21 cellular contexts compared by ENCODE assay signal in the genomic region with DNA sequence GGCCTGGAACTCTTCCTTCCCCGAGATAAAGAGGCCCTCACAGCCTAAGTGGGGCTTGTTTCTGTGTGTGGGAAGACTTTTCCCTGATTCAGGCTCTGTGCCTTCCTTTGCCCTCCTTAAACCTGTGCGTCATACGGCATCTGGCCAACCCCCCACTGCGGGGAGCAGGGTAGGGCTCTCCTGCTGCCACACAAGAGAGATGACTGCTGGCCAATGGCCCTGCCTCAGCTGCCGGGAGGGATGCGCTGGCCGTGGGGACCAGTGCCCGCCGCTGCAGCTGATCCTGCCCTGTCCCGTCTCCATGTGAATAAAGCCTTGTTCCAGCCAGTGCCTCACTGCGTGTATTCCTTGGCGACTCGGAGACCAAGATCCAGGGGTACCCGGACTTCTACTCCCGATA. TPM values are rescaled to one million over a fixed set of nuclear protein-coding genes. Genes with fewer than 3 reads are reported as not detected.
DNase-seq lines count a peak whose midpoint lies in the region; ATAC-seq and TF ChIP-seq lines count a peak whose summit lies in the region.
"Had no signal": no experiment of that assay in that cellular context is flagged by ENCODE, and none has a peak within 500 bp of the region (broad histone marks: within the 10 kb centered on the region; RNA-seq: fewer than 3 reads in every experiment).

No MANE protein-coding gene starts in this region.

- no peak for TF ChIP-seq POLR2A in body of pancreas (IDR thresholded peaks at IDR 0.05)

- no peaks in the 10 kb centered on the region for H3K4me1 ChIP-seq in body of pancreas

- in situ Hi-C loops in astrocyte of the spinal cord (cut with HindIII; ENCODE audit: low sequenced_read_pairs) = no loop called here

- H3K27me3 ChIP-seq in body of pancreas = no peaks in the 10 kb centered on the region
- H3K27me3 ChIP-seq: ovary had no signal

- intact Hi-C loops in body of pancreas (cut with DNase I) = no loop called here

- H3K4me3 ChIP-seq in astrocyte of the spinal cord (ENCODE audit: low read depth, low read length) (no peak overlapping the region), body of pancreas (no peak overlapping the region), foreskin fibroblast (ENCODE audit: low read depth in 1 of 2, low read length in 2 of 2) (no peak overlapping the region)
- H3K4me3 ChIP-seq: ovary, thoracic aorta had no signal

- H3K9me3 ChIP-seq in body of pancreas = no peaks in the 10 kb centered on the region
- H3K9me3 ChIP-seq: ovary, thoracic aorta had no signal

- ATAC-seq in body of pancreas (no peak), GM18498 (IDR thresholded peaks at IDR 0.05; ENCODE audit: unreplicated experiment) (no peak), GM21786 (IDR thresholded peaks at IDR 0.05; ENCODE audit: unreplicated experiment) (no peak)
- ATAC-seq: activated CD8-positive, alpha-beta memory T cell treated with anti-CD3 and anti-CD28 coated beads, Interleukin-2, amount 10 ng/mL, durations not matched to agents 7 days and 5 days; activated naive CD4-positive, alpha-beta T cell treated with anti-CD3 and anti-CD28 coated beads, Interleukin-2, amount 50 U/mL, for 72 hours; HCT116; sciatic nerve had no signal

- no peak for TF ChIP-seq CTCF in astrocyte of the spinal cord (IDR thresholded peaks at IDR 0.05; ENCODE audit: low read depth, low read length)
- no peak for TF ChIP-seq CTCF in body of pancreas (IDR thresholded peaks at IDR 0.05)
- TF ChIP-seq CTCF in foreskin fibroblast (IDR thresholded peaks at IDR 0.05; ENCODE audit: low read depth, low read length) = no peak

- TF ChIP-seq RAD21 in Ishikawa (IDR thresholded peaks at IDR 0.05; ENCODE audit: low read depth) = no peak

- DNase-seq in C1 segment of cervical spinal cord (lab: John Stamatoyannopoulos, UW) (peak in 13 of 14 donors; percentile 6 to 91 (median 56)), astrocyte of the spinal cord (ENCODE audit: low read depth, low spot score) (peak; percentile 52), myocyte (ENCODE audit: low read depth) (peak; percentile 22), body of pancreas (no peak), foreskin fibroblast (no peak)
- DNase-seq: ACHN; activated CD4-positive, alpha-beta T cell treated with anti-CD3 and anti-CD28 coated beads, Interleukin-2, amount 10 ng/mL, durations not matched to agents 24 days and 14 days; activated CD8-positive, alpha-beta memory T cell treated with anti-CD3 and anti-CD28 coated beads, Interleukin-2, amount 10 ng/mL, durations not matched to agents 7 days and 5 days; NCI-H146; OCI-M1; ovary; SHP77 treated with DMSO at 0.1 percent for 48 hours had no signal

- H3K27ac ChIP-seq in body of pancreas = no peak overlapping the region
- H3K27ac ChIP-seq: C4-2B, ovary, thoracic aorta had no signal

- WGBS in body of pancreas, 2 donors = 83 to 92% methylated on average over 8 to 14 of the region's 15 CpGs

- no peak for TF ChIP-seq EP300 in Ishikawa (IDR thresholded peaks at IDR 0.05; ENCODE audit: borderline replicate concordance)

- H3K36me3 ChIP-seq in body of pancreas (replicated peaks in 1 of 2; ENCODE audit: insufficient read depth in 1 of 2, low read depth in 2 of 2) = no peaks in the 10 kb centered on the region
- H3K36me3 ChIP-seq: ovary, thoracic aorta had no signal

TF ChIP-seq in Ishikawa, 13 proteins besides CTCF, POLR2A, EP300 and RAD21:
- TF ChIP-seq NFIC (IDR thresholded peaks at IDR 0.05) (peak; percentile 73), TCF12 (IDR thresholded peaks at IDR 0.05; ENCODE audit: low read depth) (no peak)
TF ChIP-seq in Ishikawa: peak in this region for 1.

RNA-seq across cellular contexts. Expression of a gene that starts 42.5 kb away (rescaled TPM):
- total RNA-seq in myocyte (not detected in 2 replicates), body of pancreas (10 to 100 TPM; 23.9 to 28.7 TPM)
- 0.04 TPM for polyA plus RNA-seq in myocyte (2012)
- polyA plus RNA-seq: endothelial cell of umbilical vein had no signal

Comparison
In these comparisons a context has a peak if more than half of its experiments do, and no peak if none do; other contexts are left out.
1. DNase-seq: peak in C1 segment of cervical spinal cord (13 of 14), astrocyte of the spinal cord (single experiment) and myocyte (single experiment); none in body of pancreas (0 of 4) and foreskin fibroblast (0 of 2).
2. RNA of a gene that starts 42.5 kb away (total RNA-seq): 23.9 to 28.7 TPM in body of pancreas; not detected in myocyte; every median in the first group is over 10 times any median in the second.